ENCODE assay signal across 18 cellular contexts in the genomic region with DNA sequence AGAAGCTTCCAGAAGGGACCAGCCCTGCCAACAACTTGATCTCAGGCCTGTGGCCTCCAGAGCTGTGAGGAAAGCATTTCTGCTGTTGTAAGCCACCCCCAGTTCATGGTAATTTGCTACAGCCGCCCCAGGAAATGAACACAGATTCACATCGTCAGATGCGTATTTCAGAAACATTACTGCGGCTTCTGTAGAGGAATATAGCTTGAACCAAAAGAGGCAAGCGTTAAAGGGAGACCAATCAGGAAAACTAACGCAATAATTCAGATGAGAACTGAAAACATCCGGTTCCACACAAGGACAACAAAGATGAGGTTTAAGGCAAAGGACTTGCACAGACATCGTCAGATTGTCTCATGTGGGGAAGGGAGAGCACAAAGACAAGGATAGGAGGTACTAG.
A peak's percentile ranks its signal among the peaks of the same experiment; 100 is the strongest.
DNase-seq lines count a peak whose midpoint lies in the region; ATAC-seq lines count a peak whose summit lies in the region.
"Had no signal": no experiment of that assay in that cellular context is flagged by ENCODE, and none has a peak within 500 bp of the region (broad histone marks: within the 10 kb centered on the region; RNA-seq: fewer than 3 reads in every experiment).

No MANE protein-coding gene starts in this region.

- no peaks in the 10 kb centered on the region for H3K9me3 Mint-ChIP-seq in activated naive CD8-positive, alpha-beta T cell (ENCODE audit: low read depth)
- H3K9me3 Mint-ChIP-seq in activated naive CD8-positive, alpha-beta T cell treated with anti-CD3 and anti-CD28 coated beads for 36 hours, result no peaks in the 10 kb centered on the region
- no peaks in the 10 kb centered on the region for H3K9me3 Mint-ChIP-seq in T-helper 2 cell treated with Interferon-gamma antibody and Interleukin-4, amounts not matched to agents 5 μg/mL and 100 μg/mL, for 36 hours
- H3K9me3 Mint-ChIP-seq in effector memory CD8-positive, alpha-beta T cell, result no peaks in the 10 kb centered on the region
- no peaks in the 10 kb centered on the region for H3K9me3 Mint-ChIP-seq in stimulated activated naive CD8-positive, alpha-beta T cell treated with anti-CD3 and anti-CD28 coated beads, Interleukin-15, amount 100 ng/mL, for 72 hours
- H3K9me3 Mint-ChIP-seq: stimulated activated memory B cell treated with anti-CD40 and anti-IgM and Interleukin-4, amounts not matched to agents 10 μg/mL and 1 μg/mL and 100 μg/mL, for 72 hours had no signal

- no peaks in the 10 kb centered on the region for H3K36me3 Mint-ChIP-seq in activated naive CD8-positive, alpha-beta T cell
- H3K36me3 Mint-ChIP-seq in activated naive CD8-positive, alpha-beta T cell treated with anti-CD3 and anti-CD28 coated beads for 36 hours, result no peaks in the 10 kb centered on the region
- H3K36me3 Mint-ChIP-seq in T-helper 2 cell treated with Interferon-gamma antibody and Interleukin-4, amounts not matched to agents 5 μg/mL and 100 μg/mL, for 36 hours (ENCODE audit: low read depth), result peaks cover 4% of the 10 kb centered on the region
- H3K36me3 Mint-ChIP-seq in effector memory CD8-positive, alpha-beta T cell (ENCODE audit: insufficient read depth), result no peaks in the 10 kb centered on the region
- H3K36me3 Mint-ChIP-seq: stimulated activated memory B cell treated with anti-CD40 and anti-IgM and Interleukin-4, amounts not matched to agents 10 μg/mL and 1 μg/mL and 100 μg/mL, for 72 hours had no signal

- ATAC-seq in effector memory CD8-positive, alpha-beta T cell (replicated peaks), result peak; percentile 34
- no peak for ATAC-seq in stimulated activated naive CD8-positive, alpha-beta T cell treated with anti-CD3 and anti-CD28 coated beads, Interleukin-15, amount 100 ng/mL, for 72 hours
- ATAC-seq in HG03196 (IDR thresholded peaks at IDR 0.05; ENCODE audit: unreplicated experiment) (no peak), GM18517 (IDR thresholded peaks at IDR 0.05; ENCODE audit: unreplicated experiment) (no peak)
- ATAC-seq: activated CD4-positive, alpha-beta T cell treated with anti-CD3 and anti-CD28 coated beads for 36 hours; HCT116; stimulated activated memory B cell treated with anti-CD40 and anti-IgM and Interleukin-4, amounts not matched to agents 10 μg/mL and 1 μg/mL and 100 μg/mL, for 72 hours had no signal

- H3K27ac Mint-ChIP-seq in activated naive CD8-positive, alpha-beta T cell, result peak overlapping the region; percentile 70
- H3K27ac Mint-ChIP-seq in activated naive CD8-positive, alpha-beta T cell treated with anti-CD3 and anti-CD28 coated beads for 36 hours, result no peak overlapping the region
- peak overlapping the region; percentile 89 for H3K27ac Mint-ChIP-seq in T-helper 2 cell treated with Interferon-gamma antibody and Interleukin-4, amounts not matched to agents 5 μg/mL and 100 μg/mL, for 36 hours
- peak overlapping the region in 1 of 2 donors; percentile 70 for H3K27ac Mint-ChIP-seq in effector memory CD8-positive, alpha-beta T cell
- peak overlapping the region; percentile 52 to 91 for H3K27ac Mint-ChIP-seq in stimulated activated naive CD8-positive, alpha-beta T cell treated with anti-CD3 and anti-CD28 coated beads, Interleukin-15, amount 100 ng/mL, for 72 hours
- H3K27ac Mint-ChIP-seq: activated CD4-positive, alpha-beta T cell treated with anti-CD3 and anti-CD28 coated beads for 36 hours; stimulated activated memory B cell treated with anti-CD40 and anti-IgM and Interleukin-4, amounts not matched to agents 10 μg/mL and 1 μg/mL and 100 μg/mL, for 72 hours had no signal

- no peak for DNase-seq in activated naive CD8-positive, alpha-beta T cell treated with anti-CD3 and anti-CD28 coated beads for 36 hours
- DNase-seq in T-helper 2 cell treated with Interferon-gamma antibody and Interleukin-4, amounts not matched to agents 5 μg/mL and 100 μg/mL, for 36 hours (ENCODE audit: low spot score), result peak; percentile 12
- no peak for DNase-seq in effector memory CD8-positive, alpha-beta T cell
- no peak for DNase-seq in stimulated activated naive CD8-positive, alpha-beta T cell treated with anti-CD3 and anti-CD28 coated beads, Interleukin-15, amount 100 ng/mL, for 72 hours
- DNase-seq in NCI-H1092 treated with DMSO at 0.1 percent for 48 hours (lab: John Stamatoyannopoulos, UW), result no peak
- DNase-seq: ACHN; activated CD4-positive, alpha-beta T cell treated with anti-CD3 and anti-CD28 coated beads for 36 hours; activated CD8-positive, alpha-beta memory T cell treated with anti-CD3 and anti-CD28 coated beads, Interleukin-2, amount 50 U/mL, for 4 hours; mammary epithelial cell; NCI-H1048; NCI-H2029; NCI-H226; stimulated activated CD4-positive, alpha-beta T cell treated with anti-CD3 and anti-CD28 coated beads, Interleukin-2, amount 100 ng/mL, for 48 hours had no signal

- H3K4me3 Mint-ChIP-seq in activated naive CD8-positive, alpha-beta T cell, result peak overlapping the region; percentile 55
- no peak overlapping the region for H3K4me3 Mint-ChIP-seq in activated naive CD8-positive, alpha-beta T cell treated with anti-CD3 and anti-CD28 coated beads for 36 hours
- H3K4me3 Mint-ChIP-seq in T-helper 2 cell treated with Interferon-gamma antibody and Interleukin-4, amounts not matched to agents 5 μg/mL and 100 μg/mL, for 36 hours, result peak overlapping the region; percentile 74
- peak overlapping the region in 1 of 2 donors; percentile 52 for H3K4me3 Mint-ChIP-seq in effector memory CD8-positive, alpha-beta T cell
- H3K4me3 Mint-ChIP-seq in stimulated activated naive CD8-positive, alpha-beta T cell treated with anti-CD3 and anti-CD28 coated beads, Interleukin-15, amount 100 ng/mL, for 72 hours, result peak overlapping the region in 1 of 2 donors; percentile 31
- H3K4me3 Mint-ChIP-seq: activated CD4-positive, alpha-beta T cell treated with anti-CD3 and anti-CD28 coated beads for 36 hours; stimulated activated memory B cell treated with anti-CD40 and anti-IgM and Interleukin-4, amounts not matched to agents 10 μg/mL and 1 μg/mL and 100 μg/mL, for 72 hours had no signal

- H3K4me1 Mint-ChIP-seq in activated naive CD8-positive, alpha-beta T cell (ENCODE audit: low read depth), result peaks cover 41% of the 10 kb centered on the region
- peaks cover 18% of the 10 kb centered on the region for H3K4me1 Mint-ChIP-seq in activated naive CD8-positive, alpha-beta T cell treated with anti-CD3 and anti-CD28 coated beads for 36 hours
- H3K4me1 Mint-ChIP-seq in T-helper 2 cell treated with Interferon-gamma antibody and Interleukin-4, amounts not matched to agents 5 μg/mL and 100 μg/mL, for 36 hours (ENCODE audit: low read depth), result peaks cover 34% of the 10 kb centered on the region
- H3K4me1 Mint-ChIP-seq in effector memory CD8-positive, alpha-beta T cell (ENCODE audit: low read depth in 2 of 2), result peaks cover 25 to 31% of the 10 kb centered on the region in 2 donors
- peaks cover 44% of the 10 kb centered on the region for H3K4me1 Mint-ChIP-seq in stimulated activated naive CD8-positive, alpha-beta T cell treated with anti-CD3 and anti-CD28 coated beads, Interleukin-15, amount 100 ng/mL, for 72 hours

- no peaks in the 10 kb centered on the region for H3K27me3 Mint-ChIP-seq in activated naive CD8-positive, alpha-beta T cell
- H3K27me3 Mint-ChIP-seq in activated naive CD8-positive, alpha-beta T cell treated with anti-CD3 and anti-CD28 coated beads for 36 hours, result no peaks in the 10 kb centered on the region
- H3K27me3 Mint-ChIP-seq in T-helper 2 cell treated with Interferon-gamma antibody and Interleukin-4, amounts not matched to agents 5 μg/mL and 100 μg/mL, for 36 hours (ENCODE audit: low read depth), result no peaks in the 10 kb centered on the region
- no peaks in the 10 kb centered on the region for H3K27me3 Mint-ChIP-seq in effector memory CD8-positive, alpha-beta T cell
- no peaks in the 10 kb centered on the region for H3K27me3 Mint-ChIP-seq in stimulated activated naive CD8-positive, alpha-beta T cell treated with anti-CD3 and anti-CD28 coated beads, Interleukin-15, amount 100 ng/mL, for 72 hours
- H3K27me3 Mint-ChIP-seq: activated CD4-positive, alpha-beta T cell treated with anti-CD3 and anti-CD28 coated beads for 36 hours; stimulated activated memory B cell treated with anti-CD40 and anti-IgM and Interleukin-4, amounts not matched to agents 10 μg/mL and 1 μg/mL and 100 μg/mL, for 72 hours had no signal
